15 cellular contexts compared by ENCODE assay signal in genomic region chr4:6473264-6474052, GRCh38. TPM values are rescaled to one million over a fixed set of nuclear protein-coding genes. Genes with fewer than 3 reads are reported as not detected.
DNase-seq lines count a peak whose midpoint lies in the region; ATAC-seq and TF ChIP-seq lines count a peak whose summit lies in the region.
"Had no signal": no experiment of that assay in that cellular context is flagged by ENCODE, and none has a peak within 500 bp of the region (broad histone marks: within the 10 kb centered on the region; RNA-seq: fewer than 3 reads in every experiment).

No MANE protein-coding gene starts in this region.

- TF ChIP-seq RAD21 in HCT116 (IDR thresholded peaks at IDR 0.05; ENCODE audit: low read depth): no peak

- H2AFZ ChIP-seq in HCT116 (ENCODE audit: low read depth, low read length, poor library complexity, severe bottlenecking) (no peak overlapping the region), GM23248 (no peak overlapping the region)

- RAD21 ChIA-PET in HCT116 (lab: Charles Lee; ENCODE audit: low non-redundant PET in 1 of 2, low total read pairs in 2 of 2, uncharacterized antibody in 2 of 2, unreplicated experiment in 2 of 2): interaction anchor here in 1 of 2 experiments (0.7 kb wide), 1 partner anchor 572 kb away, joined by 6 read pairs; no protein-coding TSS in a partner anchor

- H3K27me3 ChIP-seq in HCT116 (ENCODE audit: insufficient read depth, low read length) (no peaks in the 10 kb centered on the region), iPS-15b (ENCODE audit: control insufficient read depth, insufficient read depth, low read length) (peaks cover 45% of the 10 kb centered on the region), GM23248 (replicated peaks; ENCODE audit: insufficient read depth) (peaks cover 41% of the 10 kb centered on the region)

- H3K36me3 Mint-ChIP-seq in progenitor cell of endocrine pancreas (ENCODE audit: insufficient read depth): no peaks in the 10 kb centered on the region
- H3K36me3 Mint-ChIP-seq: activated naive CD4-positive, alpha-beta T cell treated with anti-CD3 and anti-CD28 coated beads, Interleukin-2, amount 50 U/mL, for 24 hours had no signal

- H3K9me3 Mint-ChIP-seq in progenitor cell of endocrine pancreas (ENCODE audit: low read depth): no peaks in the 10 kb centered on the region
- H3K9me3 Mint-ChIP-seq: activated naive CD4-positive, alpha-beta T cell treated with anti-CD3 and anti-CD28 coated beads, Interleukin-2, amount 50 U/mL, for 24 hours had no signal

- no peak overlapping the region for H3K27ac Mint-ChIP-seq in progenitor cell of endocrine pancreas
- H3K27ac Mint-ChIP-seq: activated naive CD4-positive, alpha-beta T cell treated with anti-CD3 and anti-CD28 coated beads, Interleukin-2, amount 50 U/mL, for 24 hours had no signal

- H3K27me3 Mint-ChIP-seq in progenitor cell of endocrine pancreas: peaks cover 66% of the 10 kb centered on the region

- H4K20me1 ChIP-seq in HCT116 (ENCODE audit: insufficient read depth) (no peaks in the 10 kb centered on the region), GM23248 (ENCODE audit: insufficient read depth) (no peaks in the 10 kb centered on the region)

- BruUV-seq in HCT116 (replicated peaks; lab: Mats Ljungman, UMichigan): no TSS peak

- H3K9me3 ChIP-seq in HCT116 (ENCODE audit: control insufficient read depth in 1 of 2, insufficient read depth in 1 of 2, low read depth in 1 of 2, low read length in 2 of 2) (no peaks in the 10 kb centered on the region), iPS-15b (ENCODE audit: control insufficient read depth, insufficient read depth, low read length) (no peaks in the 10 kb centered on the region), GM23248 (ENCODE audit: low read depth) (no peaks in the 10 kb centered on the region)
- H3K9me3 ChIP-seq: BLaER1 treated with 17β-estradiol and CSF1 and Interleukin-3, amounts not matched to agents 10 nM and 100 nM had no signal

- intact Hi-C loops in HCT116 (cut with micrococcal nuclease): loop anchor here (5.0 kb wide), 1 partner anchor 74 kb away; no protein-coding TSS in a partner anchor

- TF ChIP-seq POLR2A in HCT116 (IDR thresholded peaks at IDR 0.05; ENCODE audit: borderline replicate concordance, extremely low read depth, insufficient read depth, insufficient read length): no peak

- DNase-seq in D341Med (ENCODE audit: low spot score) (peak; percentile 36), HCT116 (ENCODE audit: low read depth, low spot score) (no peak), progenitor cell of endocrine pancreas (ENCODE audit: low spot score, unreplicated experiment) (peak; percentile 2), GM23248 (no peak)
- no peak for DNase-seq in stimulated activated CD4-positive, alpha-beta T cell treated with anti-CD3 and anti-CD28 coated beads, Interleukin-4, amount 100 ng/mL, for 24 hours
- DNase-seq: activated CD4-positive, CD25-positive, alpha-beta regulatory T cell treated with anti-CD3 and anti-CD28 coated beads, Interleukin-2, amount 50 U/mL, for 72 hours; foreskin melanocyte; NCI-H2029; T1000 had no signal

- in situ Hi-C loops in GM23248 (cut with MboI): no loop called here

- H3K27ac ChIP-seq in HCT116 (ENCODE audit: low read depth, low read length): no peak overlapping the region
- H3K27ac ChIP-seq in GM23248: no peak overlapping the region
- H3K27ac ChIP-seq: BLaER1 treated with 17β-estradiol and CSF1 and Interleukin-3, amounts not matched to agents 10 nM and 100 nM; RWPE1 had no signal

- peaks cover 5 to 42% of the 10 kb centered on the region in 2 experiments; a peak in 3 of 4 replicates for H3K4me1 ChIP-seq in HCT116 (ENCODE audit: control insufficient read depth in 1 of 2, insufficient read depth in 2 of 2, low read length in 2 of 2)
- peaks cover 2% of the 10 kb centered on the region for H3K4me1 ChIP-seq in iPS-15b (ENCODE audit: control insufficient read depth, insufficient read depth, low read length)
- H3K4me1 ChIP-seq in GM23248 (ENCODE audit: insufficient read depth): no peaks in the 10 kb centered on the region

- ATAC-seq in HCT116: no peak
- ATAC-seq in HG03457 (IDR thresholded peaks at IDR 0.05; ENCODE audit: unreplicated experiment): no peak

- H3K9me2 ChIP-seq in HCT116 (ENCODE audit: insufficient read depth): no peaks in the 10 kb centered on the region
- H3K9me2 ChIP-seq in GM23248 (ENCODE audit: insufficient read depth): no peaks in the 10 kb centered on the region

- CTCF ChIA-PET in HCT116 (lab: Charles Lee): interaction anchor here (0.8 to 1.7 kb wide), 4 partner anchors 17 to 401 kb away, joined by 3 to 7 read pairs (median 4); no protein-coding TSS in a partner anchor

- H3K9ac ChIP-seq in HCT116 (ENCODE audit: low read length) (no peak overlapping the region), iPS-15b (ENCODE audit: low read depth, low read length) (no peak overlapping the region), GM23248 (no peak overlapping the region)
- H3K9ac ChIP-seq: BLaER1 treated with 17β-estradiol and CSF1 and Interleukin-3, amounts not matched to agents 10 nM and 100 nM had no signal

- H3K4me2 ChIP-seq in HCT116 (ENCODE audit: low read length): peak overlapping the region; percentile 73
- no peak overlapping the region for H3K4me2 ChIP-seq in GM23248 (ENCODE audit: unreplicated experiment)

- H3K36me3 ChIP-seq in HCT116 (ENCODE audit: control insufficient read depth in 1 of 2, insufficient read depth in 2 of 2, low read length in 2 of 2) (no peaks in the 10 kb centered on the region), iPS-15b (ENCODE audit: control insufficient read depth, insufficient read depth, low read length) (no peaks in the 10 kb centered on the region), GM23248 (ENCODE audit: low read depth) (no peaks in the 10 kb centered on the region)
- H3K36me3 ChIP-seq: BLaER1 treated with 17β-estradiol and CSF1 and Interleukin-3, amounts not matched to agents 10 nM and 100 nM had no signal

- TF ChIP-seq CTCF in HCT116 (IDR thresholded peaks at IDR 0.05 in 2 of 3, conservative IDR thresholded peaks at IDR 0.05 in 1 of 3; ENCODE audit: borderline replicate concordance in 1 of 3, insufficient read depth in 1 of 3, low read depth in 2 of 3, low read length in 2 of 3) (no peak), progenitor cell of endocrine pancreas (IDR thresholded peaks at IDR 0.05; ENCODE audit: unreplicated experiment) (no peak)

- H3K4me3 ChIP-seq in HCT116 (replicated peaks in 1 of 2; ENCODE audit: low read depth in 1 of 2, low read length in 2 of 2) (no peak overlapping the region), iPS-15b (ENCODE audit: low read depth, low read length) (peak overlapping the region; percentile 48), GM23248 (no peak overlapping the region)
- H3K4me3 ChIP-seq: K562 had no signal

- 25 to 27% methylated on average over 8 to 9 of the region's 9 CpGs for WGBS in GM23248 (ENCODE audit: low coverage in 1 of 2, low lambda C conversion rate in 2 of 2, missing lambda C conversion rate in 2 of 2), 2 experiments

- H3K79me2 ChIP-seq in HCT116 (ENCODE audit: insufficient read depth, low read length) (peaks cover 23% of the 10 kb centered on the region), GM23248 (ENCODE audit: insufficient read depth) (no peaks in the 10 kb centered on the region)

- no peaks in the 10 kb centered on the region for H3F3A ChIP-seq in GM23248 (ENCODE audit: insufficient read depth)

- no peak overlapping the region for H3K4me3 Mint-ChIP-seq in progenitor cell of endocrine pancreas (ENCODE audit: low read depth)

- peaks cover 3% of the 10 kb centered on the region for H3K4me1 Mint-ChIP-seq in progenitor cell of endocrine pancreas (ENCODE audit: low read depth)

- POLR2A ChIA-PET in HCT116 (lab: Charles Lee): no interaction called here

TF ChIP-seq in HCT116, 20 proteins besides CTCF, POLR2A, EP300 and RAD21:
- no peak for TF ChIP-seq SP1 (IDR thresholded peaks at IDR 0.05; ENCODE audit: low read depth)

RNA-seq across cellular contexts. Expression of gene PPP2R2C, which starts 1.0 kb away (rescaled TPM):
- total RNA-seq in HCT116 (2021; ENCODE audit: unreplicated experiment) (32.9 TPM), progenitor cell of endocrine pancreas (0.19 and 0.29 TPM in 2 replicates)
- polyA plus RNA-seq in HCT116 (2012): 29.6 and 33.6 TPM in 2 replicates
- total RNA-seq in GM23248 (2014; rRNA removed; shearing (Covaris generic)): not detected in 2 replicates
- polyA plus RNA-seq in GM23248 (2016; fragmentation: Nextera tagmentation; extraction: Ambion mirVana): not detected in 2 replicates

Comparison
In these comparisons a context has a peak if more than half of its experiments do, and no peak if none do; other contexts are left out.
1. DNase-seq: peak in D341Med (single experiment) and progenitor cell of endocrine pancreas (single experiment); none in HCT116 (single experiment), stimulated activated CD4-positive, alpha-beta T cell treated with anti-CD3 and anti-CD28 coated beads, Interleukin-4, amount 100 ng/mL, for 24 hours (single experiment) and GM23248 (single experiment).
2. RNA of gene PPP2R2C, which starts 1.0 kb away (total RNA-seq): 32.9 TPM in HCT116 (single experiment); 0.19 to 0.29 TPM in progenitor cell of endocrine pancreas and not detected in GM23248; every median in the first group is over 10 times any median in the second.